ENCODE assay signal across 2 cellular contexts in genomic region chr16:30488764-30489595, GRCh38.
TF ChIP-seq lines count a peak whose summit lies in the region.

No MANE protein-coding gene starts in this region.

TF ChIP-seq in HEK293T, 16 proteins besides CTCF, POLR2A, EP300 and RAD21 (continued from another document):
- no peak for TF ChIP-seq BHLHE40 (IDR thresholded peaks at IDR 0.05; ENCODE audit: borderline replicate concordance)
- TF ChIP-seq L3MBTL2 (conservative IDR thresholded peaks at IDR 0.05) = no peak

TF ChIP-seq in liver, 16 proteins besides CTCF, POLR2A, EP300 and RAD21 (continued from another document):
- peak; percentile 68 for TF ChIP-seq REST (IDR thresholded peaks at IDR 0.05)
- TF ChIP-seq NR2F2 (IDR thresholded peaks at IDR 0.05) = no peak
